Comparison of ENCODE assay signal across 32 cellular contexts in genomic region chr15:78881681-78882080, GRCh38. TPM values are rescaled to one million over a fixed set of nuclear protein-coding genes. Genes with fewer than 3 reads are reported as not detected.
DNase-seq lines count a peak whose midpoint lies in the region; ATAC-seq, FAIRE-seq and TF ChIP-seq lines count a peak whose summit lies in the region.
"Had no signal": no experiment of that assay in that cellular context is flagged by ENCODE, and none has a peak within 500 bp of the region (broad histone marks: within the 10 kb centered on the region; RNA-seq: fewer than 3 reads in every experiment).

No MANE protein-coding gene starts in this region.

- no peak for DNase-seq in HepG2 (ENCODE audit: low spot score)
- DNase-seq in Panc1 (ENCODE audit: low read depth, low spot score) = no peak
- DNase-seq in hepatocyte (ENCODE audit: low spot score) = peak; percentile 14
- DNase-seq in DMS114 treated with DMSO at 0.1 percent for 48 hours (lab: John Stamatoyannopoulos, UW; ENCODE audit: unreplicated experiment) = no peak
- DNase-seq in NCI-H2081 (lab: John Stamatoyannopoulos, UW) = no peak
- DNase-seq: activated CD4-positive, alpha-beta T cell treated with anti-CD3 and anti-CD28 coated beads, Interleukin-2, amount 10 ng/mL, durations not matched to agents 24 days and 14 days; activated naive CD4-positive, alpha-beta T cell treated with anti-CD3 and anti-CD28 coated beads, Interleukin-2, amount 50 U/mL, for 16 hours; BE2C; DMS79; endodermal cell; GDM1; glutamatergic neuron; left ventricle myocardium inferior; mesendoderm; NCI-H1048; NCI-H1694; RPMI8226; sigmoid colon; SJCRH30; stimulated activated CD4-positive, alpha-beta T cell treated with anti-CD3 and anti-CD28 coated beads, Interleukin-4, amount 100 ng/mL, for 24 hours; SW 1271; T1000 had no signal

- H3K9me2 ChIP-seq in hepatocyte (replicated peaks; ENCODE audit: insufficient read depth) = no peaks in the 10 kb centered on the region

- peaks cover 98% of the 10 kb centered on the region for H4K20me1 ChIP-seq in HepG2 (ENCODE audit: insufficient read depth, low read length)
- H4K20me1 ChIP-seq in hepatocyte (ENCODE audit: insufficient read depth, poor library complexity, severe bottlenecking) = peaks cover 100% of the 10 kb centered on the region

- no peaks in the 10 kb centered on the region for H3K9me3 ChIP-seq in liver (ENCODE audit: control insufficient read depth in 4 of 4, low read length in 3 of 4)
- H3K9me3 ChIP-seq in HepG2 (ENCODE audit: low read length) = no peaks in the 10 kb centered on the region
- H3K9me3 ChIP-seq in Panc1 (ENCODE audit: control insufficient read depth, insufficient read depth, low read depth, low read length) = no peaks in the 10 kb centered on the region
- H3K9me3 ChIP-seq in hepatocyte (ENCODE audit: low read depth) = no peaks in the 10 kb centered on the region
- H3K9me3 ChIP-seq in subcutaneous abdominal adipose tissue (ENCODE audit: control insufficient read depth in 5 of 5, low read length in 5 of 5) = no peaks in the 10 kb centered on the region
- H3K9me3 ChIP-seq: ascending aorta, BE2C, left ventricle myocardium inferior, neutrophil, prostate gland, sigmoid colon, SJCRH30, tibial nerve had no signal

- H3K4me1 ChIP-seq in liver (ENCODE audit: control insufficient read depth in 4 of 4, insufficient read depth in 4 of 4, low read length in 3 of 4) = peaks cover 18 to 53% (median 52%) of the 10 kb centered on the region in 4 donors
- peaks cover 86% of the 10 kb centered on the region for H3K4me1 ChIP-seq in HepG2 (ENCODE audit: insufficient read depth, low read length)
- peaks cover 50% of the 10 kb centered on the region for H3K4me1 ChIP-seq in Panc1 (ENCODE audit: control insufficient read depth, insufficient read depth, low read length)
- H3K4me1 ChIP-seq in hepatocyte (ENCODE audit: insufficient read depth) = peaks cover 28% of the 10 kb centered on the region
- H3K4me1 ChIP-seq in subcutaneous abdominal adipose tissue (ENCODE audit: control insufficient read depth in 5 of 5, insufficient read depth in 5 of 5, low read length in 5 of 5) = peaks cover 4 to 53% (median 39%) of the 10 kb centered on the region in 5 donors
- H3K4me1 ChIP-seq: BE2C had no signal

- no peak for FAIRE-seq in HepG2 (lab: Jason Lieb, UNC)
- FAIRE-seq: islet of Langerhans had no signal

- POLR2A ChIA-PET in HepG2 (lab: Yijun Ruan, JAX) = no interaction called here
- POLR2A ChIA-PET in Panc1 (lab: Charles Lee) = no interaction called here

- intact Hi-C loops in HepG2 (cut with micrococcal nuclease; ENCODE audit: unreplicated experiment) (no loop called here), Panc1 (cut with micrococcal nuclease; ENCODE audit: unreplicated experiment) (no loop called here)

- H3K27me3 ChIP-seq in liver (ENCODE audit: control insufficient read depth in 4 of 4, insufficient read depth in 4 of 4, low read length in 3 of 4) = no peaks in the 10 kb centered on the region
- H3K27me3 ChIP-seq in HepG2 (ENCODE audit: control insufficient read depth in 1 of 2, insufficient read depth in 2 of 2, low read length in 2 of 2) = no peaks in the 10 kb centered on the region
- no peaks in the 10 kb centered on the region for H3K27me3 ChIP-seq in Panc1 (ENCODE audit: control insufficient read depth, insufficient read depth, low read length)
- no peaks in the 10 kb centered on the region for H3K27me3 ChIP-seq in hepatocyte
- H3K27me3 ChIP-seq in subcutaneous abdominal adipose tissue (ENCODE audit: control insufficient read depth in 5 of 5, insufficient read depth in 4 of 5, low read length in 5 of 5) = no peaks in the 10 kb centered on the region
- H3K27me3 ChIP-seq: ascending aorta, BE2C, cardiac muscle cell, neutrophil, sigmoid colon, SJCRH30, tibial nerve had no signal

- TF ChIP-seq RAD21 in liver (IDR thresholded peaks at IDR 0.05) (no peak), HepG2 (CRISPR knock-in tag; IDR thresholded peaks at IDR 0.05) (no peak)

- BruUV-seq in HepG2 (replicated peaks; lab: Mats Ljungman, UMichigan) (no TSS peak), Panc1 (replicated peaks; lab: Mats Ljungman, UMichigan) (TSS peak; percentile 2)

- H3K79me2 ChIP-seq in HepG2 (ENCODE audit: insufficient read depth, low read length) (peaks cover 98% of the 10 kb centered on the region), hepatocyte (peaks cover 100% of the 10 kb centered on the region)

- TF ChIP-seq EP300 in HepG2 (IDR thresholded peaks at IDR 0.05; ENCODE audit: low read depth in 2 of 2, low read length in 2 of 2) = no peak
- TF ChIP-seq EP300 in HepG2 (CRISPR knock-in tag; IDR thresholded peaks at IDR 0.05; ENCODE audit: borderline replicate concordance) = no peak

- no peak overlapping the region for H3K4me3 ChIP-seq in liver (ENCODE audit: low read depth in 1 of 3, low read length in 3 of 3)
- no peak overlapping the region for H3K4me3 ChIP-seq in HepG2 (replicated peaks in 1 of 3; ENCODE audit: insufficient read depth in 1 of 3, low read depth in 2 of 3, low read length in 3 of 3)
- H3K4me3 ChIP-seq in Panc1 (ENCODE audit: low read depth in 2 of 2, low read length in 2 of 2) = no peak overlapping the region
- no peak overlapping the region for H3K4me3 ChIP-seq in hepatocyte
- no peak overlapping the region for H3K4me3 ChIP-seq in subcutaneous abdominal adipose tissue (ENCODE audit: low read depth in 1 of 5, low read length in 5 of 5)
- H3K4me3 ChIP-seq: ascending aorta, cardiac muscle cell, left ventricle myocardium inferior, prostate gland, sigmoid colon, SJCRH30, tibial nerve had no signal

- no peak for TF ChIP-seq POLR2A in HepG2 (IDR thresholded peaks at IDR 0.05; ENCODE audit: insufficient read depth in 1 of 2, low read depth in 2 of 2, low read length in 2 of 2)

- H2AFZ ChIP-seq in HepG2 (ENCODE audit: low read length) (no peak overlapping the region), hepatocyte (no peak overlapping the region)

- H3K27ac ChIP-seq in liver (ENCODE audit: low read depth in 1 of 2, low read length in 2 of 2) (peak overlapping the region; percentile 69 to 86), HepG2 (ENCODE audit: extremely low read length, insufficient read depth, low read length) (no peak overlapping the region), Panc1 (ENCODE audit: low read length) (no peak overlapping the region), hepatocyte (no peak overlapping the region), subcutaneous abdominal adipose tissue (ENCODE audit: low read depth, low read length) (peak overlapping the region; percentile 98)
- H3K27ac ChIP-seq: ascending aorta, cardiac muscle cell, left ventricle myocardium inferior, neutrophil, prostate gland, sigmoid colon, SJCRH30, tibial nerve, VCaP had no signal

- TF ChIP-seq CTCF in liver (IDR thresholded peaks at IDR 0.05; ENCODE audit: low read depth, low read length, missing input control) = no peak
- TF ChIP-seq CTCF in HepG2 (CRISPR knock-in tag; IDR thresholded peaks at IDR 0.05) = no peak
- TF ChIP-seq CTCF in Panc1 (IDR thresholded peaks at IDR 0.05) = no peak
- TF ChIP-seq CTCF in hepatocyte (IDR thresholded peaks at IDR 0.05; ENCODE audit: poor library complexity) = no peak

- no peak overlapping the region for H3K9ac ChIP-seq in liver (ENCODE audit: low read depth in 1 of 2, low read length in 2 of 2)
- H3K9ac ChIP-seq in HepG2 (ENCODE audit: insufficient read depth, low read depth, low read length) = no peak overlapping the region
- no peak overlapping the region for H3K9ac ChIP-seq in subcutaneous abdominal adipose tissue (ENCODE audit: low read length in 5 of 5)

- peaks cover 4 to 9% (median 6%) of the 10 kb centered on the region in 4 donors for H3K36me3 ChIP-seq in liver (ENCODE audit: control insufficient read depth in 4 of 4, insufficient read depth in 3 of 4, low read depth in 1 of 4, low read length in 3 of 4)
- H3K36me3 ChIP-seq in HepG2 (replicated peaks in 1 of 2; ENCODE audit: control insufficient read depth in 1 of 2, insufficient read depth in 2 of 2, low read length in 2 of 2) = peaks cover 8 to 37% of the 10 kb centered on the region in 2 experiments
- H3K36me3 ChIP-seq in Panc1 (ENCODE audit: control insufficient read depth, insufficient read depth, low read length) = peaks cover 37% of the 10 kb centered on the region
- no peaks in the 10 kb centered on the region for H3K36me3 ChIP-seq in hepatocyte (replicated peaks; ENCODE audit: insufficient read depth, low read depth)
- H3K36me3 ChIP-seq in subcutaneous abdominal adipose tissue (ENCODE audit: control insufficient read depth in 5 of 5, insufficient read depth in 5 of 5, low read length in 5 of 5) = peaks cover 14 to 42% (median 23%) of the 10 kb centered on the region in 5 donors
- H3K36me3 ChIP-seq: prostate gland had no signal

- H3K4me2 ChIP-seq in HepG2 (ENCODE audit: low read depth, low read length) = no peak overlapping the region
- no peak overlapping the region for H3K4me2 ChIP-seq in hepatocyte

- CTCF ChIA-PET in HepG2 (lab: Yijun Ruan, JAX; ENCODE audit: low intra/inter-chr PET ratio, low total read pairs) (no interaction called here), Panc1 (lab: Charles Lee) (no interaction called here)

- 40% methylated on average over 1 of the region's 1 CpG for WGBS in liver
- 100% methylated on average over 1 of the region's 1 CpG for WGBS in HepG2 (ENCODE audit: low lambda C conversion rate)
- 97% methylated on average over 1 of the region's 1 CpG for WGBS in hepatocyte (ENCODE audit: low lambda C conversion rate, missing lambda C conversion rate)

- no peak for ATAC-seq in HepG2
- no peak for ATAC-seq in Panc1
- no peak for ATAC-seq in GM18870 (IDR thresholded peaks at IDR 0.05; ENCODE audit: unreplicated experiment)

- in situ Hi-C loops in HepG2 (cut with HindIII; ENCODE audit: extremely low pct_ligation_motif_present, low pct_unique_long_range_greater_than_20kb) = no loop called here
- in situ Hi-C loops in Panc1 (cut with HindIII; ENCODE audit: low pct_unique_long_range_greater_than_20kb, low sequenced_read_pairs) = no loop called here

RNA-seq across cellular contexts. Expression of gene MORF4L1, which starts 9.0 kb away (rescaled TPM):
- total RNA-seq in liver (100 to 1,000 TPM; 120 to 134 TPM), HepG2 (2016; rRNA removed; fragmentation: Illumina TruSeq; extraction: Trizol) (218 and 361 TPM in 2 replicates), Panc1 (2021; ENCODE audit: unreplicated experiment) (360 TPM), hepatocyte (381 and 436 TPM in 2 replicates)
- polyA plus RNA-seq in liver (100 to 1,000 TPM in 1 of 2 donors, 10 to 100 TPM in 1; 67.5 to 127 TPM), HepG2 (2011; rRNA removed) (182 and 219 TPM in 2 replicates), hepatocyte (340 and 358 TPM in 2 replicates)
- 66.4 and 72.5 TPM in 2 replicates for total RNA-seq in HepG2 (2016; cell fraction: cytosol; rRNA removed; fragmentation: Illumina TruSeq; extraction: Trizol; ENCODE audit: low read depth)
- 223 and 347 TPM in 2 replicates for total RNA-seq in HepG2 (2016; cell fraction: insoluble cytoplasmic fraction; rRNA removed; fragmentation: Illumina TruSeq; extraction: Trizol)
- total RNA-seq in HepG2 (2016; cell fraction: membrane; rRNA removed; fragmentation: Illumina TruSeq; extraction: Trizol) = 116 and 131 TPM in 2 replicates
- 154 and 168 TPM in 2 replicates for total RNA-seq in HepG2 (2016; cell fraction: nucleus; rRNA removed; fragmentation: Illumina TruSeq; extraction: Trizol)
- 86.8 and 139 TPM in 2 replicates for polyA plus RNA-seq in HepG2 (2011; cell fraction: cytosol; rRNA removed)
- polyA plus RNA-seq in HepG2 (2011; cell fraction: nucleus; rRNA removed) = 33.5 and 47.3 TPM in 2 replicates
- 278 and 287 TPM in 2 replicates for polyA plus RNA-seq in HepG2 (2012)
- 106 and 118 TPM in 2 replicates for polyA plus RNA-seq in HepG2 (2016; cell fraction: cytosol; fragmentation: Illumina TruSeq; extraction: Trizol; ENCODE audit: low read depth)
- 520 and 546 TPM in 2 replicates for polyA plus RNA-seq in HepG2 (2016; cell fraction: insoluble cytoplasmic fraction; fragmentation: Illumina TruSeq; extraction: Trizol; ENCODE audit: low read depth)
- 179 and 180 TPM in 2 replicates for polyA plus RNA-seq in HepG2 (2016; cell fraction: membrane; fragmentation: Illumina TruSeq; extraction: Trizol; ENCODE audit: low read depth)
- polyA plus RNA-seq in HepG2 (2016; cell fraction: nucleus; fragmentation: Illumina TruSeq; extraction: Trizol; ENCODE audit: insufficient read depth, low read depth) = 220 and 225 TPM in 2 replicates
- 31.6 and 63.1 TPM in 2 replicates for polyA minus RNA-seq in HepG2 (2011; rRNA and poly(A)+ RNA removed; ENCODE audit: low replicate concordance)
- polyA minus RNA-seq in HepG2 (2011; cell fraction: cytosol; rRNA and poly(A)+ RNA removed) = 79.8 and 80.8 TPM in 2 replicates
- 155 and 159 TPM in 2 replicates for polyA minus RNA-seq in HepG2 (2011; cell fraction: nucleus; rRNA and poly(A)+ RNA removed)
- 283 TPM for polyA plus RNA-seq in Panc1 (2012; ENCODE audit: insufficient read length)

Comparison
In these comparisons a context has a peak if more than half of its experiments do, and no peak if none do; other contexts are left out.
1. H3K27ac ChIP-seq: peak in liver (2 of 2) and subcutaneous abdominal adipose tissue (single experiment); none in HepG2 (single experiment), Panc1 (single experiment) and hepatocyte (single experiment).